27 cellular contexts compared by ENCODE assay signal in genomic region chr13:26117620-26118019, GRCh38.
"Had no signal": no experiment of that assay in that cellular context is flagged by ENCODE, and none has a peak within 500 bp of the region (broad histone marks: within the 10 kb centered on the region; RNA-seq: fewer than 3 reads in every experiment).

No MANE protein-coding gene starts in this region.

- H3K9me3 ChIP-seq: colonic mucosa, esophagus squamous epithelium, gastrocnemius medialis, heart right ventricle, left lung, lower lobe of right lung had no signal

- H3K36me3 Mint-ChIP-seq: naive thymus-derived CD4-positive, alpha-beta T cell had no signal

- H3K27ac Mint-ChIP-seq: dendritic cell treated with granulocyte-macrophage colony-stimulating factor and Interleukin-4, amounts not matched to agents 40 ng/mL and 50 ng/mL, for 4 days; effector memory CD8-positive, alpha-beta T cell; endodermal cell; naive thymus-derived CD4-positive, alpha-beta T cell had no signal

- FAIRE-seq: endometrium, islet of Langerhans, keratinocyte had no signal

- H3K9me3 Mint-ChIP-seq: dendritic cell treated with granulocyte-macrophage colony-stimulating factor and Interleukin-4, amounts not matched to agents 40 ng/mL and 50 ng/mL, for 4 days; effector memory CD8-positive, alpha-beta T cell; endodermal cell had no signal

- H3K4me3 Mint-ChIP-seq: dendritic cell treated with granulocyte-macrophage colony-stimulating factor and Interleukin-4, amounts not matched to agents 40 ng/mL and 50 ng/mL, for 4 days; effector memory CD8-positive, alpha-beta T cell; endodermal cell; naive thymus-derived CD4-positive, alpha-beta T cell had no signal

- H3K4me1 Mint-ChIP-seq: endodermal cell; naive thymus-derived CD4-positive, alpha-beta T cell had no signal

- ATAC-seq: effector memory CD8-positive, alpha-beta T cell; esophagus mucosa; gastrocnemius medialis; heart right ventricle; left cardiac atrium; left lung; left ventricle myocardium superior; lower lobe of right lung had no signal

- H3K4me1 ChIP-seq: colonic mucosa, esophagus squamous epithelium, gastrocnemius medialis, heart right ventricle, left lung, lower lobe of right lung had no signal

- H3K27ac ChIP-seq: colonic mucosa, epithelial cell of prostate, esophagus squamous epithelium, gastrocnemius medialis, heart right ventricle, left lung, lower lobe of right lung had no signal

- H3K27me3 ChIP-seq: colonic mucosa, esophagus squamous epithelium, gastrocnemius medialis, heart right ventricle, left lung had no signal

- H3K27me3 Mint-ChIP-seq: dendritic cell treated with granulocyte-macrophage colony-stimulating factor and Interleukin-4, amounts not matched to agents 40 ng/mL and 50 ng/mL, for 4 days had no signal

- DNase-seq: colonic mucosa; cortex of kidney; effector CD8-positive, alpha-beta T cell; effector memory CD8-positive, alpha-beta T cell; endodermal cell; erythroblast; esophagus squamous epithelium; foreskin fibroblast; foreskin melanocyte; gastrocnemius medialis; glutamatergic neuron; head of caudate nucleus; heart right ventricle; hippocampal formation; left cardiac atrium; left lung; left ventricle myocardium superior; lower lobe of right lung; mesendoderm; midbrain; naive thymus-derived CD4-positive, alpha-beta T cell had no signal

- H3K4me3 ChIP-seq: colonic mucosa, esophagus squamous epithelium, gastrocnemius medialis, heart right ventricle, left lung, lower lobe of right lung had no signal

- H3K36me3 ChIP-seq: colonic mucosa, esophagus squamous epithelium, gastrocnemius medialis, heart right ventricle, left lung, lower lobe of right lung had no signal
